Comparison of ENCODE assay signal across 1 cellular context in the genomic region with DNA sequence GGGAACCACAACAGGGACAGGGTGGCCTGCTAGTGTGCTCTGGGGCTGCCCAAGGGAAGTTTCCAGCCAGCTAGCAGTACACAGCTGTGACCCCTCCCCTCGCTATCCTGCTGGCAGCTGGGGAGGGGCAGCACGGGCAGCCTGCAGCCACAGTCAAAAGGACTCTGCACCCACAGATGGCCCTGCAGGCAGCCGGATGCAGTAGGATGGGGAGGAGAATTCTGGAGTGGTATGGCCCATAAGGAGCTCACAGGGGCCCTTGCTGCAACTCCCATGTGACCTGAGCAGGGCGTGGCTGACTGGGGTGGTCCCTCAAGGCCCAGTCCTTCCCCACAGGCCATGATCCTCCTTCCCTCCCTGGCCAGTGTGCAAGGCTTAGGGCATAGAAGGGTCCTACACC.
TF ChIP-seq lines count a peak whose summit lies in the region.

No MANE protein-coding gene starts in this region.

TF ChIP-seq in GM23338, 12 proteins besides CTCF, POLR2A, EP300 and RAD21 (continued from another document):
- TF ChIP-seq, protein P1, sequence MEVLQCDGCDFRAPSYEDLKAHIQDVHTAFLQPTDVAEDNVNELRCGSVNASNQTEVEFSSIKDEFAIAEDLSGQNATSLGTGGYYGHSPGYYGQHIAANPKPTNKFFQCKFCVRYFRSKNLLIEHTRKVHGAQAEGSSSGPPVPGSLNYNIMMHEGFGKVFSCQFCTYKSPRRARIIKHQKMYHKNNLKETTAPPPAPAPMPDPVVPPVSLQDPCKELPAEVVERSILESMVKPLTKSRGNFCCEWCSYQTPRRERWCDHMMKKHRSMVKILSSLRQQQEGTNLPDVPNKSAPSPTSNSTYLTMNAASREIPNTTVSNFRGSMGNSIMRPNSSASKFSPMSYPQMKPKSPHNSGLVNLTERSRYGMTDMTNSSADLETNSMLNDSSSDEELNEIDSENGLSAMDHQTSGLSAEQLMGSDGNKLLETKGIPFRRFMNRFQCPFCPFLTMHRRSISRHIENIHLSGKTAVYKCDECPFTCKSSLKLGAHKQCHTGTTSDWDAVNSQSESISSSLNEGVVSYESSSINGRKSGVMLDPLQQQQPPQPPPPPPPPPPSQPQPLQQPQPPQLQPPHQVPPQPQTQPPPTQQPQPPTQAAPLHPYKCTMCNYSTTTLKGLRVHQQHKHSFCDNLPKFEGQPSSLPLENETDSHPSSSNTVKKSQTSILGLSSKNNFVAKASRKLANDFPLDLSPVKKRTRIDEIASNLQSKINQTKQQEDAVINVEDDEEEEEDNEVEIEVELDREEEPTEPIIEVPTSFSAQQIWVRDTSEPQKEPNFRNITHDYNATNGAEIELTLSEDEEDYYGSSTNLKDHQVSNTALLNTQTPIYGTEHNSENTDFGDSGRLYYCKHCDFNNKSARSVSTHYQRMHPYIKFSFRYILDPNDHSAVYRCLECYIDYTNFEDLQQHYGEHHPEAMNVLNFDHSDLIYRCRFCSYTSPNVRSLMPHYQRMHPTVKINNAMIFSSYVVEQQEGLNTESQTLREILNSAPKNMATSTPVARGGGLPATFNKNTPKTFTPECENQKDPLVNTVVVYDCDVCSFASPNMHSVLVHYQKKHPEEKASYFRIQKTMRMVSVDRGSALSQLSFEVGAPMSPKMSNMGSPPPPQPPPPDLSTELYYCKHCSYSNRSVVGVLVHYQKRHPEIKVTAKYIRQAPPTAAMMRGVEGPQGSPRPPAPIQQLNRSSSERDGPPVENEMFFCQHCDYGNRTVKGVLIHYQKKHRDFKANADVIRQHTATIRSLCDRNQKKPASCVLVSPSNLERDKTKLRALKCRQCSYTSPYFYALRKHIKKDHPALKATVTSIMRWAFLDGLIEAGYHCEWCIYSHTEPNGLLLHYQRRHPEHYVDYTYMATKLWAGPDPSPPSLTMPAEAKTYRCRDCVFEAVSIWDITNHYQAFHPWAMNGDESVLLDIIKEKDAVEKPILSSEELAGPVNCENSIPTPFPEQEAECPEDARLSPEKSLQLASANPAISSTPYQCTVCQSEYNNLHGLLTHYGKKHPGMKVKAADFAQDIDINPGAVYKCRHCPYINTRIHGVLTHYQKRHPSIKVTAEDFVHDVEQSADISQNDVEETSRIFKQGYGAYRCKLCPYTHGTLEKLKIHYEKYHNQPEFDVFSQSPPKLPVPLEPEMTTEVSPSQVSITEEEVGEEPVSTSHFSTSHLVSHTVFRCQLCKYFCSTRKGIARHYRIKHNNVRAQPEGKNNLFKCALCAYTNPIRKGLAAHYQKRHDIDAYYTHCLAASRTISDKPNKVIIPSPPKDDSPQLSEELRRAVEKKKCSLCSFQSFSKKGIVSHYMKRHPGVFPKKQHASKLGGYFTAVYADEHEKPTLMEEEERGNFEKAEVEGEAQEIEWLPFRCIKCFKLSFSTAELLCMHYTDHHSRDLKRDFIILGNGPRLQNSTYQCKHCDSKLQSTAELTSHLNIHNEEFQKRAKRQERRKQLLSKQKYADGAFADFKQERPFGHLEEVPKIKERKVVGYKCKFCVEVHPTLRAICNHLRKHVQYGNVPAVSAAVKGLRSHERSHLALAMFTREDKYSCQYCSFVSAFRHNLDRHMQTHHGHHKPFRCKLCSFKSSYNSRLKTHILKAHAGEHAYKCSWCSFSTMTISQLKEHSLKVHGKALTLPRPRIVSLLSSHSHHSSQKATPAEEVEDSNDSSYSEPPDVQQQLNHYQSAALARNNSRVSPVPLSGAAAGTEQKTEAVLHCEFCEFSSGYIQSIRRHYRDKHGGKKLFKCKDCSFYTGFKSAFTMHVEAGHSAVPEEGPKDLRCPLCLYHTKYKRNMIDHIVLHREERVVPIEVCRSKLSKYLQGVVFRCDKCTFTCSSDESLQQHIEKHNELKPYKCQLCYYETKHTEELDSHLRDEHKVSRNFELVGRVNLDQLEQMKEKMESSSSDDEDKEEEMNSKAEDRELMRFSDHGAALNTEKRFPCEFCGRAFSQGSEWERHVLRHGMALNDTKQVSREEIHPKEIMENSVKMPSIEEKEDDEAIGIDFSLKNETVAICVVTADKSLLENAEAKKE (CRISPR knock-in tag; IDR thresholded peaks at IDR 0.05) = no peak
- TF ChIP-seq, protein P2, sequence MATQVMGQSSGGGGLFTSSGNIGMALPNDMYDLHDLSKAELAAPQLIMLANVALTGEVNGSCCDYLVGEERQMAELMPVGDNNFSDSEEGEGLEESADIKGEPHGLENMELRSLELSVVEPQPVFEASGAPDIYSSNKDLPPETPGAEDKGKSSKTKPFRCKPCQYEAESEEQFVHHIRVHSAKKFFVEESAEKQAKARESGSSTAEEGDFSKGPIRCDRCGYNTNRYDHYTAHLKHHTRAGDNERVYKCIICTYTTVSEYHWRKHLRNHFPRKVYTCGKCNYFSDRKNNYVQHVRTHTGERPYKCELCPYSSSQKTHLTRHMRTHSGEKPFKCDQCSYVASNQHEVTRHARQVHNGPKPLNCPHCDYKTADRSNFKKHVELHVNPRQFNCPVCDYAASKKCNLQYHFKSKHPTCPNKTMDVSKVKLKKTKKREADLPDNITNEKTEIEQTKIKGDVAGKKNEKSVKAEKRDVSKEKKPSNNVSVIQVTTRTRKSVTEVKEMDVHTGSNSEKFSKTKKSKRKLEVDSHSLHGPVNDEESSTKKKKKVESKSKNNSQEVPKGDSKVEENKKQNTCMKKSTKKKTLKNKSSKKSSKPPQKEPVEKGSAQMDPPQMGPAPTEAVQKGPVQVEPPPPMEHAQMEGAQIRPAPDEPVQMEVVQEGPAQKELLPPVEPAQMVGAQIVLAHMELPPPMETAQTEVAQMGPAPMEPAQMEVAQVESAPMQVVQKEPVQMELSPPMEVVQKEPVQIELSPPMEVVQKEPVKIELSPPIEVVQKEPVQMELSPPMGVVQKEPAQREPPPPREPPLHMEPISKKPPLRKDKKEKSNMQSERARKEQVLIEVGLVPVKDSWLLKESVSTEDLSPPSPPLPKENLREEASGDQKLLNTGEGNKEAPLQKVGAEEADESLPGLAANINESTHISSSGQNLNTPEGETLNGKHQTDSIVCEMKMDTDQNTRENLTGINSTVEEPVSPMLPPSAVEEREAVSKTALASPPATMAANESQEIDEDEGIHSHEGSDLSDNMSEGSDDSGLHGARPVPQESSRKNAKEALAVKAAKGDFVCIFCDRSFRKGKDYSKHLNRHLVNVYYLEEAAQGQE (IDR thresholded peaks at IDR 0.05; ENCODE audit: unreplicated experiment) = no peak
- TF ChIP-seq ZNF114 (CRISPR knock-in tag; IDR thresholded peaks at IDR 0.05) (no peak), STAT1 (IDR thresholded peaks at IDR 0.05; ENCODE audit: unreplicated experiment) (no peak), JUNB (IDR thresholded peaks at IDR 0.05; ENCODE audit: unreplicated experiment) (no peak), NANOG (IDR thresholded peaks at IDR 0.05; ENCODE audit: borderline replicate concordance) (no peak)
